1 cellular context compared by ENCODE assay signal in the genomic region with DNA sequence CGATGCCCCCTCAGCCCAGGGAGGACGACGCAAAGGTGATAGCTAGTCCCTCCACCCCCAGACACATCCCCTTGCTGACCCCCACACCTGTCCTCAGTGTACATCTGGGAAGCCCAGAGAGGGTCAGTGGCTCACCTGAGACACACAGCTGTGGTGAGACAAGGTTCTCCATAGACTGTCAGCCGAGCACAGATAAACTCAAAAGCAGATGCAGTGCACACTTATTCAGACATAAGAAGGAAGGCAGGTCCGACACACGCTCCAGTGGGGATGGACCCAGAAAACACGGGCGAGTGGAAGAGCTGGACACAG.
TF ChIP-seq lines count a peak whose summit lies in the region.

No MANE protein-coding gene starts in this region.

TF ChIP-seq in K562, 482 proteins besides CTCF, POLR2A, EP300 and RAD21:
- TF ChIP-seq SIRT6 (IDR thresholded peaks at IDR 0.05; ENCODE audit: low read depth, low read length) (no peak), BCOR (IDR thresholded peaks at IDR 0.05) (0 out of 2 replicates have a peak, but pooled peaks have one; percentile 21), SREBF2 (CRISPR knock-in tag; IDR thresholded peaks at IDR 0.05) (no peak), SMC3 (conservative IDR thresholded peaks at IDR 0.05; ENCODE audit: insufficient read depth, low read depth, low read length) (no peak), ZFP36 (IDR thresholded peaks at IDR 0.05; ENCODE audit: low read depth, low read length, partially characterized antibody) (peak; percentile 30)
- TF ChIP-seq, protein P1, sequence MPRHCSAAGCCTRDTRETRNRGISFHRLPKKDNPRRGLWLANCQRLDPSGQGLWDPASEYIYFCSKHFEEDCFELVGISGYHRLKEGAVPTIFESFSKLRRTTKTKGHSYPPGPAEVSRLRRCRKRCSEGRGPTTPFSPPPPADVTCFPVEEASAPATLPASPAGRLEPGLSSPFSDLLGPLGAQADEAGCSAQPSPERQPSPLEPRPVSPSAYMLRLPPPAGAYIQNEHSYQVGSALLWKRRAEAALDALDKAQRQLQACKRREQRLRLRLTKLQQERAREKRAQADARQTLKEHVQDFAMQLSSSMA (CRISPR knock-in tag; IDR thresholded peaks at IDR 0.05), result no peak
- TF ChIP-seq, protein P2, sequence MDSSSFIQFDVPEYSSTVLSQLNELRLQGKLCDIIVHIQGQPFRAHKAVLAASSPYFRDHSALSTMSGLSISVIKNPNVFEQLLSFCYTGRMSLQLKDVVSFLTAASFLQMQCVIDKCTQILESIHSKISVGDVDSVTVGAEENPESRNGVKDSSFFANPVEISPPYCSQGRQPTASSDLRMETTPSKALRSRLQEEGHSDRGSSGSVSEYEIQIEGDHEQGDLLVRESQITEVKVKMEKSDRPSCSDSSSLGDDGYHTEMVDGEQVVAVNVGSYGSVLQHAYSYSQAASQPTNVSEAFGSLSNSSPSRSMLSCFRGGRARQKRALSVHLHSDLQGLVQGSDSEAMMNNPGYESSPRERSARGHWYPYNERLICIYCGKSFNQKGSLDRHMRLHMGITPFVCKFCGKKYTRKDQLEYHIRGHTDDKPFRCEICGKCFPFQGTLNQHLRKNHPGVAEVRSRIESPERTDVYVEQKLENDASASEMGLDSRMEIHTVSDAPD (CRISPR knock-in tag; IDR thresholded peaks at IDR 0.05), result no peak
- TF ChIP-seq, protein P3, sequence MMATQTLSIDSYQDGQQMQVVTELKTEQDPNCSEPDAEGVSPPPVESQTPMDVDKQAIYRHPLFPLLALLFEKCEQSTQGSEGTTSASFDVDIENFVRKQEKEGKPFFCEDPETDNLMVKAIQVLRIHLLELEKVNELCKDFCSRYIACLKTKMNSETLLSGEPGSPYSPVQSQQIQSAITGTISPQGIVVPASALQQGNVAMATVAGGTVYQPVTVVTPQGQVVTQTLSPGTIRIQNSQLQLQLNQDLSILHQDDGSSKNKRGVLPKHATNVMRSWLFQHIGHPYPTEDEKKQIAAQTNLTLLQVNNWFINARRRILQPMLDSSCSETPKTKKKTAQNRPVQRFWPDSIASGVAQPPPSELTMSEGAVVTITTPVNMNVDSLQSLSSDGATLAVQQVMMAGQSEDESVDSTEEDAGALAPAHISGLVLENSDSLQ (IDR thresholded peaks at IDR 0.05), result no peak
- TF ChIP-seq, protein P4, sequence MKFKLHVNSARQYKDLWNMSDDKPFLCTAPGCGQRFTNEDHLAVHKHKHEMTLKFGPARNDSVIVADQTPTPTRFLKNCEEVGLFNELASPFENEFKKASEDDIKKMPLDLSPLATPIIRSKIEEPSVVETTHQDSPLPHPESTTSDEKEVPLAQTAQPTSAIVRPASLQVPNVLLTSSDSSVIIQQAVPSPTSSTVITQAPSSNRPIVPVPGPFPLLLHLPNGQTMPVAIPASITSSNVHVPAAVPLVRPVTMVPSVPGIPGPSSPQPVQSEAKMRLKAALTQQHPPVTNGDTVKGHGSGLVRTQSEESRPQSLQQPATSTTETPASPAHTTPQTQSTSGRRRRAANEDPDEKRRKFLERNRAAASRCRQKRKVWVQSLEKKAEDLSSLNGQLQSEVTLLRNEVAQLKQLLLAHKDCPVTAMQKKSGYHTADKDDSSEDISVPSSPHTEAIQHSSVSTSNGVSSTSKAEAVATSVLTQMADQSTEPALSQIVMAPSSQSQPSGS (CRISPR knock-in tag; IDR thresholded peaks at IDR 0.05), result no peak
